ENCODE assay signal across 12 cellular contexts in genomic region chr14:21382095-21382494, GRCh38. TPM values are rescaled to one million over a fixed set of nuclear protein-coding genes. Genes with fewer than 3 reads are reported as not detected.
A peak's percentile ranks its signal among the peaks of the same experiment; 100 is the strongest.
DNase-seq lines count a peak whose midpoint lies in the region; ATAC-seq and TF ChIP-seq lines count a peak whose summit lies in the region.
"Had no signal": no experiment of that assay in that cellular context is flagged by ENCODE, and none has a peak within 500 bp of the region (broad histone marks: within the 10 kb centered on the region; RNA-seq: fewer than 3 reads in every experiment).

No MANE protein-coding gene starts in this region.

- H3K27ac Mint-ChIP-seq in activated CD4-positive, alpha-beta T cell treated with anti-CD3 and anti-CD28 coated beads, Interleukin-2, amount 10 ng/mL, durations not matched to agents 7 days and 5 days, result peak overlapping the region; percentile 99
- H3K27ac Mint-ChIP-seq in effector memory CD8-positive, alpha-beta T cell, result peak overlapping the region; percentile 67 to 72
- H3K27ac Mint-ChIP-seq in progenitor cell of endocrine pancreas, result peak overlapping the region; percentile 95

- CTCF ChIA-PET in activated CD4-positive, alpha-beta T cell treated with anti-CD3 and anti-CD28 coated beads, Interleukin-2, amount 10 ng/mL, durations not matched to agents 7 days and 5 days (lab: Charles Lee), result interaction anchor here (1.1 to 1.5 kb wide), 3 partner anchors 53 to 128 kb away, joined by 3 to 8 read pairs (median 3); partner anchors contain the start of gene CHD8

- POLR2A ChIA-PET in activated CD4-positive, alpha-beta T cell treated with anti-CD3 and anti-CD28 coated beads, Interleukin-2, amount 10 ng/mL, durations not matched to agents 7 days and 5 days (lab: Charles Lee), result no interaction called here

- no peak for TF ChIP-seq CTCF in progenitor cell of endocrine pancreas (IDR thresholded peaks at IDR 0.05; ENCODE audit: unreplicated experiment)

- H3K36me3 Mint-ChIP-seq in activated CD4-positive, alpha-beta T cell treated with anti-CD3 and anti-CD28 coated beads, Interleukin-2, amount 10 ng/mL, durations not matched to agents 7 days and 5 days (ENCODE audit: low read depth), result peaks cover 33% of the 10 kb centered on the region
- peaks cover 28% of the 10 kb centered on the region for H3K36me3 Mint-ChIP-seq in effector memory CD8-positive, alpha-beta T cell (ENCODE audit: insufficient read depth)
- H3K36me3 Mint-ChIP-seq in progenitor cell of endocrine pancreas (ENCODE audit: insufficient read depth), result peaks cover 5% of the 10 kb centered on the region

- peaks cover 55% of the 10 kb centered on the region for H3K4me1 Mint-ChIP-seq in activated CD4-positive, alpha-beta T cell treated with anti-CD3 and anti-CD28 coated beads, Interleukin-2, amount 10 ng/mL, durations not matched to agents 7 days and 5 days
- peaks cover 18 to 49% of the 10 kb centered on the region in 2 donors for H3K4me1 Mint-ChIP-seq in effector memory CD8-positive, alpha-beta T cell (ENCODE audit: low read depth in 2 of 2)
- H3K4me1 Mint-ChIP-seq in progenitor cell of endocrine pancreas (ENCODE audit: low read depth), result peaks cover 23% of the 10 kb centered on the region

- peak overlapping the region; percentile 87 for H3K4me3 Mint-ChIP-seq in activated CD4-positive, alpha-beta T cell treated with anti-CD3 and anti-CD28 coated beads, Interleukin-2, amount 10 ng/mL, durations not matched to agents 7 days and 5 days
- H3K4me3 Mint-ChIP-seq in effector memory CD8-positive, alpha-beta T cell, result peak overlapping the region; percentile 92 to 97
- H3K4me3 Mint-ChIP-seq in progenitor cell of endocrine pancreas (ENCODE audit: low read depth), result peak overlapping the region; percentile 89

- no peak for ATAC-seq in effector memory CD8-positive, alpha-beta T cell (replicated peaks)
- ATAC-seq in GM19467 (IDR thresholded peaks at IDR 0.05; ENCODE audit: unreplicated experiment), result no peak

- H3K9me3 Mint-ChIP-seq in activated CD4-positive, alpha-beta T cell treated with anti-CD3 and anti-CD28 coated beads, Interleukin-2, amount 10 ng/mL, durations not matched to agents 7 days and 5 days, result no peaks in the 10 kb centered on the region
- no peaks in the 10 kb centered on the region for H3K9me3 Mint-ChIP-seq in effector memory CD8-positive, alpha-beta T cell
- no peaks in the 10 kb centered on the region for H3K9me3 Mint-ChIP-seq in progenitor cell of endocrine pancreas (ENCODE audit: low read depth)

- H3K27me3 Mint-ChIP-seq in activated CD4-positive, alpha-beta T cell treated with anti-CD3 and anti-CD28 coated beads, Interleukin-2, amount 10 ng/mL, durations not matched to agents 7 days and 5 days, result no peaks in the 10 kb centered on the region
- no peaks in the 10 kb centered on the region for H3K27me3 Mint-ChIP-seq in effector memory CD8-positive, alpha-beta T cell
- no peaks in the 10 kb centered on the region for H3K27me3 Mint-ChIP-seq in progenitor cell of endocrine pancreas

- DNase-seq in activated CD4-positive, alpha-beta T cell treated with anti-CD3 and anti-CD28 coated beads, Interleukin-2, amount 10 ng/mL, durations not matched to agents 7 days and 5 days, result no peak
- DNase-seq in activated CD4-positive, alpha-beta T cell treated with anti-CD3 and anti-CD28 coated beads, Interleukin-2, amount 50 U/mL, for 48 hours, result no peak
- DNase-seq in OCI-M1 (lab: John Stamatoyannopoulos, UW), result peak; percentile 10
- no peak for DNase-seq in effector memory CD8-positive, alpha-beta T cell
- DNase-seq in progenitor cell of endocrine pancreas (ENCODE audit: low spot score, unreplicated experiment), result no peak
- DNase-seq in AG20443 (ENCODE audit: low spot score), result no peak
- DNase-seq in glomerular visceral epithelial cell (ENCODE audit: extremely low spot score), result no peak
- DNase-seq: AML-193, hypothalamus, NCI-H2029 treated with DMSO at 0.1 percent for 48 hours, retina had no signal

RNA-seq across cellular contexts. Expression of gene SUPT16H, which starts 1.7 kb away (rescaled TPM):
- 100 to 1,000 TPM; 125 to 139 TPM for total RNA-seq in activated CD4-positive, alpha-beta T cell treated with anti-CD3 and anti-CD28 coated beads, Interleukin-2, amount 10 ng/mL, durations not matched to agents 7 days and 5 days
- total RNA-seq in progenitor cell of endocrine pancreas, result 106 and 108 TPM in 2 replicates
